Comparison of ENCODE assay signal across 8 cellular contexts in the genomic region with DNA sequence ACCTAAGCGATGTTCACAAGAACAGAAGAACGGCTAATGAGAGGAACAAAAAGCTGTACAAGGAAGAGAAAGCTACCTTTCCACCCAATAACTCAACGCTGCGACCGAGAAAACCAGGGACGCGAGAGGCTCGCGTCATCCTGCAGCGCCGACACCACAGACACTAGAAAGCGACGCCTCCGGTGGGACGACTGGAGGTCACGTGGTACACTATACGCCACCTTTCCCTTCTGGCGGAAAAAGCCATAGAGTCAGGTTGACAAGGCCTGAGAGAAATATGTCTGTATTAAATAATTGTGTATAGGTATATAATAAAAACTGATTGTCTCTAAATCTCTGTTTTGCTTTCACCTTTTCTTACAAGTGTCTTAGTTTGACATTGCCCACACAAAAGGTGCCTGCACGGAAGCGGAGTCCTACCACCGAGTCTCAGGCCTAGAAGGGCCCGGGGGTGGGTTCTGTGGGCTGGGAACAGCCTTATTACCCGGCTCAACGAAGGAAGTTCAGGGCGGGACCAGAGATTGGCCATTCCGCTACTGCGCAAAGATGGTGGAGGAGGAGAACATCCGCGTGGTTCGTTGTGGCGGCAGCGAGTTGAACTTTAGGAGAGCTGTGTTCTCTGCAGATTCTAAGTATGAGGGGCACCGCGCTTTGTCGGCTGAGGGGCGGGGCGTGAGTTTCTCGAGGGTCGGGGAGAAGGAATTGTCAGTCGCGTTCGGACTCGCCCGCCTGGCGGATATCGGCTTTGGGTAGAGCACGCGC. TPM values are rescaled to one million over a fixed set of nuclear protein-coding genes. Genes with fewer than 3 reads are reported as not detected.
DNase-seq lines count a peak whose midpoint lies in the region; ATAC-seq and TF ChIP-seq lines count a peak whose summit lies in the region.

Gene WDR75 (plus strand): TSS at position 528 of the 762 bp plus-strand sequence. CDS start 19 bp downstream, at position 547.

- H3K36me3 Mint-ChIP-seq in CD8-positive, alpha-beta T cell: peaks cover 17% of the 10 kb centered on the region

- no peaks in the 10 kb centered on the region for H3K9me3 Mint-ChIP-seq in CD8-positive, alpha-beta T cell

- TF ChIP-seq CTCF in CD8-positive, alpha-beta T cell (IDR thresholded peaks at IDR 0.05): no peak
- TF ChIP-seq CTCF in lower lobe of right lung (IDR thresholded peaks at IDR 0.05): no peak

- intact Hi-C loops in CD8-positive, alpha-beta T cell (cut with DNase I, micrococcal nuclease): loop anchor here (1.0 to 10.0 kb wide), 17 partner anchors 140 to 1574 kb away; partner anchors contain the start of genes ASNSD1 (in 2 of the 2), HIBCH (in 2 of the 2), MFSD6 (in 2 of the 2) and NAB1 (in 2 of the 2)
- intact Hi-C loops in lower lobe of right lung (cut with DNase I): no loop called here

- no peaks in the 10 kb centered on the region for H3K36me3 ChIP-seq in CD8-positive, alpha-beta T cell (ENCODE audit: insufficient read depth, low read length)
- H3K36me3 ChIP-seq in lower lobe of right lung: no peaks in the 10 kb centered on the region

- no peaks in the 10 kb centered on the region for H3K27me3 Mint-ChIP-seq in CD8-positive, alpha-beta T cell (ENCODE audit: low read depth)

- ATAC-seq in CD8-positive, alpha-beta T cell: peak; percentile 94
- ATAC-seq in GM19467 (IDR thresholded peaks at IDR 0.05; ENCODE audit: unreplicated experiment): peak; percentile 93
- peak; percentile 99 for ATAC-seq in lower lobe of right lung

- POLR2A ChIA-PET in CD8-positive, alpha-beta T cell (lab: Charles Lee): interaction anchor here (0.7 to 2.1 kb wide), 9 partner anchors 14 to 342 kb away, joined by 3 to 10 read pairs (median 3); partner anchors contain the start of genes ANKAR, ASNSD1, OSGEPL1 and SLC40A1

- peak within 1 kb of the TSS; percentile 100 for H3K4me3 Mint-ChIP-seq in CD8-positive, alpha-beta T cell

- H3K4me3 ChIP-seq in CD8-positive, alpha-beta T cell (ENCODE audit: low read depth, low read length): peak within 1 kb of the TSS; percentile 71
- peak within 1 kb of the TSS; percentile 78 for H3K4me3 ChIP-seq in lower lobe of right lung

- no peaks in the 10 kb centered on the region for H3K9me3 ChIP-seq in CD8-positive, alpha-beta T cell (ENCODE audit: low read length)
- no peaks in the 10 kb centered on the region for H3K9me3 ChIP-seq in lower lobe of right lung

- no peaks in the 10 kb centered on the region for H3K27me3 ChIP-seq in CD8-positive, alpha-beta T cell (ENCODE audit: insufficient read depth, low read length)
- H3K27me3 ChIP-seq in lower lobe of right lung (ENCODE audit: low read depth): no peaks in the 10 kb centered on the region

- peak; percentile 85 to 94 (median 91) for DNase-seq in CD8-positive, alpha-beta T cell
- DNase-seq in HS-27A (ENCODE audit: low read depth) (peak; percentile 78), NK-92 (lab: John Stamatoyannopoulos, UW; ENCODE audit: unreplicated experiment) (peak; percentile 63), lower lobe of right lung (peak; percentile 94)
- peak; percentile 79 to 87 for DNase-seq in activated CD8-positive, alpha-beta memory T cell treated with anti-CD3 and anti-CD28 coated beads for 1 hour (ENCODE audit: extremely low read depth in 1 of 2, low read depth in 1 of 2)
- peak; percentile 93 for DNase-seq in effector CD4-positive, alpha-beta T cell
- DNase-seq in stimulated activated CD4-positive, alpha-beta T cell treated with anti-CD3 and anti-CD28 coated beads, TNF-alpha, amount 100 ng/mL, for 24 hours (ENCODE audit: low read depth in 3 of 3): peak; percentile 81 to 92 (median 92)

- CTCF ChIA-PET in CD8-positive, alpha-beta T cell (lab: Charles Lee): interaction anchor here (0.8 kb wide), 1 partner anchor 220 kb away, joined by 3 read pairs; the partner anchor contains the start of gene ASNSD1

- H3K4me1 ChIP-seq in CD8-positive, alpha-beta T cell (ENCODE audit: insufficient read depth, low read length): peaks cover 33% of the 10 kb centered on the region
- H3K4me1 ChIP-seq in lower lobe of right lung: peaks cover 23% of the 10 kb centered on the region

- H3K27ac ChIP-seq in CD8-positive, alpha-beta T cell (ENCODE audit: low read depth, low read length): peak within 1 kb of the TSS; percentile 96
- peak within 1 kb of the TSS; percentile 96 for H3K27ac ChIP-seq in lower lobe of right lung

- peaks cover 12% of the 10 kb centered on the region for H3K4me1 Mint-ChIP-seq in CD8-positive, alpha-beta T cell (ENCODE audit: low read depth)

- peak within 1 kb of the TSS; percentile 100 for H3K27ac Mint-ChIP-seq in CD8-positive, alpha-beta T cell

RNA-seq across cellular contexts. Expression of gene WDR75, which starts in this region (rescaled TPM):
- total RNA-seq in CD8-positive, alpha-beta T cell: 10 to 100 TPM; 45.0 to 52.6 TPM
- 21.1 TPM for total RNA-seq in lower lobe of right lung

Comparison
In these comparisons a context has a peak if more than half of its experiments do, and no peak if none do; other contexts are left out.
1. Peak in every context shown above with its lines: DNase-seq, ATAC-seq, H3K4me3 ChIP-seq and H3K27ac ChIP-seq.